In genomic region chr6:14819001-14819400, GRCh38 we compare ENCODE assay signal across 26 cellular contexts.
DNase-seq lines count a peak whose midpoint lies in the region; ATAC-seq and TF ChIP-seq lines count a peak whose summit lies in the region.
"Had no signal": no experiment of that assay in that cellular context is flagged by ENCODE, and none has a peak within 500 bp of the region (broad histone marks: within the 10 kb centered on the region; RNA-seq: fewer than 3 reads in every experiment).

No MANE protein-coding gene starts in this region.

- no peak overlapping the region for H2AFZ ChIP-seq in osteoblast (ENCODE audit: low read length)
- H2AFZ ChIP-seq: parathyroid adenoma had no signal

- H3K27ac Mint-ChIP-seq in natural killer cell treated with Interleukin-12 subunit alpha and Interleukin-12 subunit beta and Interleukin-15 and Interleukin-18, amount 100 ng/mL, for 72 hours: peak overlapping the region; percentile 3 to 15
- peak overlapping the region in 1 of 2 donors; percentile 0 for H3K27ac Mint-ChIP-seq in natural killer cell
- H3K27ac Mint-ChIP-seq in dendritic cell treated with granulocyte-macrophage colony-stimulating factor and Interleukin-4, amounts not matched to agents 40 ng/mL and 50 ng/mL, for 4 days: peak overlapping the region; percentile 16
- peak overlapping the region; percentile 85 for H3K27ac Mint-ChIP-seq in neural crest cell (ENCODE audit: unreplicated experiment)
- H3K27ac Mint-ChIP-seq: CD8-positive, alpha-beta T cell; effector memory CD8-positive, alpha-beta T cell; T-helper 2 cell treated with Interferon-gamma antibody and Interleukin-4, amounts not matched to agents 5 μg/mL and 100 μg/mL, for 36 hours had no signal

- peaks cover 17 to 19% of the 10 kb centered on the region in 2 donors for H3K4me1 Mint-ChIP-seq in natural killer cell treated with Interleukin-12 subunit alpha and Interleukin-12 subunit beta and Interleukin-15 and Interleukin-18, amount 100 ng/mL, for 72 hours (ENCODE audit: low read depth in 2 of 2)
- peaks cover 15% of the 10 kb centered on the region in 2 donors for H3K4me1 Mint-ChIP-seq in natural killer cell
- H3K4me1 Mint-ChIP-seq in dendritic cell treated with granulocyte-macrophage colony-stimulating factor and Interleukin-4, amounts not matched to agents 40 ng/mL and 50 ng/mL, for 4 days (ENCODE audit: low read depth): peaks cover 25% of the 10 kb centered on the region
- peaks cover 63% of the 10 kb centered on the region for H3K4me1 Mint-ChIP-seq in neural crest cell

- no peak for DNase-seq in natural killer cell treated with Interleukin-12 subunit alpha and Interleukin-12 subunit beta and Interleukin-15 and Interleukin-18, amount 100 ng/mL, for 72 hours (ENCODE audit: low spot score)
- no peak for DNase-seq in natural killer cell
- no peak for DNase-seq in neural crest cell (ENCODE audit: low read depth, low spot score)
- no peak for DNase-seq in KBM-7
- DNase-seq in NCI-H1436 treated with DMSO at 0.1 percent for 48 hours (lab: John Stamatoyannopoulos, UW): no peak
- DNase-seq in osteoblast (ENCODE audit: insufficient read length, low spot score, missing footprints): no peak
- DNase-seq: ACHN; activated CD4-positive, CD25-positive, alpha-beta regulatory T cell treated with anti-CD3 and anti-CD28 coated beads, Interleukin-2, amount 50 U/mL, for 72 hours; activated effector memory CD4-positive, alpha-beta T cell treated with Interleukin-2 at 50 U/mL for 16 hours; activated T-cell treated with anti-CD3 and anti-CD28 coated beads for 4 hours; BE2C; CD8-positive, alpha-beta T cell; effector memory CD8-positive, alpha-beta T cell; glutamatergic neuron; NCI-H1417 treated with DMSO at 0.1 percent for 48 hours had no signal

- no peaks in the 10 kb centered on the region for H4K20me1 ChIP-seq in osteoblast (ENCODE audit: insufficient read depth, low read length)

- no peak overlapping the region for H3K4me3 Mint-ChIP-seq in natural killer cell treated with Interleukin-12 subunit alpha and Interleukin-12 subunit beta and Interleukin-15 and Interleukin-18, amount 100 ng/mL, for 72 hours
- no peak overlapping the region for H3K4me3 Mint-ChIP-seq in natural killer cell
- no peak overlapping the region for H3K4me3 Mint-ChIP-seq in dendritic cell treated with granulocyte-macrophage colony-stimulating factor and Interleukin-4, amounts not matched to agents 40 ng/mL and 50 ng/mL, for 4 days
- no peak overlapping the region for H3K4me3 Mint-ChIP-seq in neural crest cell
- H3K4me3 Mint-ChIP-seq: CD8-positive, alpha-beta T cell; effector memory CD8-positive, alpha-beta T cell; stimulated activated naive CD8-positive, alpha-beta T cell treated with anti-CD3 and anti-CD28 coated beads, Interleukin-15, Interleukin-2, amounts not matched to agents 100 ng/mL and 50 ng/mL, for 24 hours; T-helper 2 cell treated with Interferon-gamma antibody and Interleukin-4, amounts not matched to agents 5 μg/mL and 100 μg/mL, for 36 hours had no signal

- H3K9me3 Mint-ChIP-seq in natural killer cell treated with Interleukin-12 subunit alpha and Interleukin-12 subunit beta and Interleukin-15 and Interleukin-18, amount 100 ng/mL, for 72 hours: peaks cover 4% of the 10 kb centered on the region
- H3K9me3 Mint-ChIP-seq in natural killer cell (no peaks in the 10 kb centered on the region), neural crest cell (peaks cover 10% of the 10 kb centered on the region)
- H3K9me3 Mint-ChIP-seq in dendritic cell treated with granulocyte-macrophage colony-stimulating factor and Interleukin-4, amounts not matched to agents 40 ng/mL and 50 ng/mL, for 4 days: no peaks in the 10 kb centered on the region
- H3K9me3 Mint-ChIP-seq: CD8-positive, alpha-beta T cell; effector memory CD8-positive, alpha-beta T cell had no signal

- no peaks in the 10 kb centered on the region for H3K36me3 Mint-ChIP-seq in natural killer cell treated with Interleukin-12 subunit alpha and Interleukin-12 subunit beta and Interleukin-15 and Interleukin-18, amount 100 ng/mL, for 72 hours
- H3K36me3 Mint-ChIP-seq in natural killer cell (no peaks in the 10 kb centered on the region), neural crest cell (ENCODE audit: low read depth) (no peaks in the 10 kb centered on the region)
- no peaks in the 10 kb centered on the region for H3K36me3 Mint-ChIP-seq in dendritic cell treated with granulocyte-macrophage colony-stimulating factor and Interleukin-4, amounts not matched to agents 40 ng/mL and 50 ng/mL, for 4 days (ENCODE audit: low read depth)
- H3K36me3 Mint-ChIP-seq: CD8-positive, alpha-beta T cell had no signal

- H3K79me2 ChIP-seq in osteoblast (ENCODE audit: insufficient read depth, low read length): no peaks in the 10 kb centered on the region
- H3K79me2 ChIP-seq: parathyroid adenoma had no signal

- TF ChIP-seq CTCF in natural killer cell (IDR thresholded peaks at IDR 0.05) (no peak), neural crest cell (conservative IDR thresholded peaks at IDR 0.05) (no peak), osteoblast (IDR thresholded peaks at IDR 0.05; ENCODE audit: extremely low read depth, low read depth, low read length) (no peak)

- peaks cover 0 to 3% of the 10 kb centered on the region in 2 donors for H3K27me3 Mint-ChIP-seq in natural killer cell treated with Interleukin-12 subunit alpha and Interleukin-12 subunit beta and Interleukin-15 and Interleukin-18, amount 100 ng/mL, for 72 hours
- H3K27me3 Mint-ChIP-seq in natural killer cell (ENCODE audit: low read depth in 2 of 2) (no peaks in the 10 kb centered on the region), neural crest cell (ENCODE audit: low read depth) (no peaks in the 10 kb centered on the region)
- H3K27me3 Mint-ChIP-seq in dendritic cell treated with granulocyte-macrophage colony-stimulating factor and Interleukin-4, amounts not matched to agents 40 ng/mL and 50 ng/mL, for 4 days: peaks cover 3% of the 10 kb centered on the region
- H3K27me3 Mint-ChIP-seq: stimulated activated naive CD8-positive, alpha-beta T cell treated with anti-CD3 and anti-CD28 coated beads, Interleukin-15, Interleukin-2, amounts not matched to agents 100 ng/mL and 50 ng/mL, for 24 hours had no signal

- no peaks in the 10 kb centered on the region for H3K9me3 ChIP-seq in osteoblast (ENCODE audit: low read depth, low read length)
- H3K9me3 ChIP-seq: BE2C, left ventricle myocardium inferior, right atrium auricular region, testis, vagina had no signal

- H3K4me1 ChIP-seq in osteoblast (ENCODE audit: insufficient read depth, low read length): peaks cover 8% of the 10 kb centered on the region
- H3K4me1 ChIP-seq: parathyroid adenoma had no signal

- no peak overlapping the region for H3K4me3 ChIP-seq in osteoblast (ENCODE audit: insufficient read depth, low read length)
- H3K4me3 ChIP-seq: coronary artery, left ventricle myocardium inferior, right atrium auricular region, smooth muscle cell, testis, vagina had no signal

- ATAC-seq in natural killer cell treated with Interleukin-12 subunit alpha and Interleukin-12 subunit beta and Interleukin-15 and Interleukin-18, amount 100 ng/mL, for 72 hours: no peak
- no peak for ATAC-seq in natural killer cell
- no peak for ATAC-seq in HG03097 (IDR thresholded peaks at IDR 0.05; ENCODE audit: low FRiP score, unreplicated experiment)
- ATAC-seq: CD8-positive, alpha-beta T cell; effector memory CD8-positive, alpha-beta T cell had no signal

- H3K4me2 ChIP-seq in osteoblast (ENCODE audit: insufficient read depth, low read length): no peak overlapping the region
- H3K4me2 ChIP-seq: smooth muscle cell had no signal

- H3K36me3 ChIP-seq in osteoblast (ENCODE audit: insufficient read depth, low read length): no peaks in the 10 kb centered on the region
- H3K36me3 ChIP-seq: BE2C, left ventricle myocardium inferior, right atrium auricular region, vagina had no signal

- no peak overlapping the region for H3K27ac ChIP-seq in osteoblast (ENCODE audit: low read depth, low read length)
- H3K27ac ChIP-seq: coronary artery, left ventricle myocardium inferior, parathyroid adenoma, right atrium auricular region, testis, vagina had no signal

- in situ Hi-C loops in KBM-7 (cut with MboI; ENCODE audit: low pct_unique_long_range_greater_than_20kb, low sequenced_read_pairs): no loop called here

- no peaks in the 10 kb centered on the region for H3K27me3 ChIP-seq in osteoblast (ENCODE audit: insufficient read depth, low read length)
- H3K27me3 ChIP-seq: BE2C, right atrium auricular region, testis, vagina had no signal

- intact Hi-C loops in natural killer cell (cut with micrococcal nuclease): no loop called here
- intact Hi-C loops in dendritic cell treated with granulocyte-macrophage colony-stimulating factor and Interleukin-4, amounts not matched to agents 40 ng/mL and 50 ng/mL, for 4 days (cut with micrococcal nuclease): no loop called here
